8 cellular contexts compared by ENCODE assay signal in the genomic region with DNA sequence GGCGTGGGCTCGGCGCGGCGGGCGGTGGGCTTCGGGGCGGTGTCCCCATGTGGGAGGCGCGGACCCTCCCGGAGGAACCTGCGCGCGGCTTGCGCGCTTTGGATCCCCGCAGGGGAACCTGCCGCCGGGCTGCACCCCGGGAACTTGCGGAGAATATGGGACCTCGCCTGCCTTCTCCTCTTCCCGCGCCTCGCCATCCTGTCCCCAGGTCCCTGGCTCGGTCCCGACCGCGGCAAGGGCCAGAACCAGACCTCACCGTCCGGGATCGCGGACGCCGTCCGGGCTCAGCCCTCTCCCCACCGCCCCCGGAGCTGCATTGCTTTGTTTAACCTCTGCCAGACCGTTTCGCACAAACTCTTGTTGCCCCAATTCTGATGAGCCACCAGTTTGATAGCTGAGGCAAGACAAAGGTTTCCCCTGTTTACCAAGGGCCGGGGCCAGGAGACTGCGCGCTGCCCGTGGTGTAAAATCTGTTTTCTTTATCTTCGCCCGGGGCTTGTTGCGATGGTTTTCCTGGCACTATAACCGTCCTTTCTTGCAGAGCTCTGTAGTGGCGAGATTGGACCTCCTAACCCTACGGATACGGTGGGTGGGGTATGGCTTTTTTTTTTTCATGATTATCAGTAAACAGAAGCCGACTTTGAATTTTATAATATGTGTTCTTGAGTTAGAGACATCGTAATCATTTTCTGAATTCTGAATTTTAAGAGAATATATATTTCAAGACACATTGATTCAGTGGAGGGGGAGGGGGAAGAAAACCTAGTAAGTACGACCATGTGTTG.
DNase-seq lines count a peak whose midpoint lies in the region; ATAC-seq and TF ChIP-seq lines count a peak whose summit lies in the region.

No MANE protein-coding gene starts in this region.

- H3K4me1 ChIP-seq in heart left ventricle, result peaks cover 0 to 18% (median 5%) of the 10 kb centered on the region in 12 donors

- peaks cover 11% of the 10 kb centered on the region for H3K4me1 Mint-ChIP-seq in CD4-positive, alpha-beta T cell (ENCODE audit: low read depth)
- peaks cover 17% of the 10 kb centered on the region for H3K4me1 Mint-ChIP-seq in osteocyte (ENCODE audit: unreplicated experiment)

- CTCF ChIA-PET in CD4-positive, alpha-beta T cell (lab: Charles Lee), result no interaction called here

- peaks cover 63% of the 10 kb centered on the region for H3K27me3 Mint-ChIP-seq in CD4-positive, alpha-beta T cell
- H3K27me3 Mint-ChIP-seq in osteocyte (ENCODE audit: unreplicated experiment), result peaks cover 17% of the 10 kb centered on the region

- H3K4me3 Mint-ChIP-seq in CD4-positive, alpha-beta T cell, result peak overlapping the region; percentile 80
- peak overlapping the region; percentile 93 for H3K4me3 Mint-ChIP-seq in osteocyte (ENCODE audit: unreplicated experiment)

- H3K36me3 ChIP-seq in heart left ventricle, result no peaks in the 10 kb centered on the region

- DNase-seq in CD4-positive, alpha-beta T cell, result no peak
- DNase-seq in NCI-H510A treated with DMSO at 0.1 percent for 48 hours (lab: John Stamatoyannopoulos, UW) (peak; percentile 86), heart left ventricle (peak in 2 of 5 donors; percentile 9 to 28), osteocyte (ENCODE audit: extremely low spot score, unreplicated experiment) (no peak)
- DNase-seq in activated naive CD4-positive, alpha-beta T cell treated with anti-CD3 and anti-CD28 coated beads, Interleukin-2, amount 50 U/mL, for 16 hours, result peak; percentile 13
- no peak for DNase-seq in activated effector memory CD4-positive, alpha-beta T cell treated with anti-CD3 and anti-CD28 coated beads, Interleukin-2, amount 50 U/mL, for 16 hours

- H3K9me3 Mint-ChIP-seq in CD4-positive, alpha-beta T cell, result no peaks in the 10 kb centered on the region
- H3K9me3 Mint-ChIP-seq in osteocyte (ENCODE audit: unreplicated experiment), result no peaks in the 10 kb centered on the region

- POLR2A ChIA-PET in CD4-positive, alpha-beta T cell (lab: Charles Lee), result no interaction called here

- no peaks in the 10 kb centered on the region for H3K36me3 Mint-ChIP-seq in CD4-positive, alpha-beta T cell (ENCODE audit: low read depth)
- H3K36me3 Mint-ChIP-seq in osteocyte (ENCODE audit: unreplicated experiment), result no peaks in the 10 kb centered on the region

- H3K27me3 ChIP-seq in CD4-positive, alpha-beta T cell (ENCODE audit: control insufficient read depth, insufficient read depth, low read length), result peaks cover 48% of the 10 kb centered on the region
- H3K27me3 ChIP-seq in heart left ventricle, result peaks cover 2 to 55% (median 20%) of the 10 kb centered on the region in 9 donors

- no peak for ATAC-seq in CD4-positive, alpha-beta T cell (ENCODE audit: poor library complexity)
- peak; percentile 34 for ATAC-seq in GM18868 (IDR thresholded peaks at IDR 0.05; ENCODE audit: unreplicated experiment)
- peak; percentile 33 for ATAC-seq in HG03064 (IDR thresholded peaks at IDR 0.05; ENCODE audit: low read depth, unreplicated experiment)
- ATAC-seq in heart left ventricle, result peak in 2 of 4 donors; percentile 60

- peak overlapping the region; percentile 39 to 68 (median 58) for H3K4me3 ChIP-seq in heart left ventricle

- TF ChIP-seq POLR2A in heart left ventricle (IDR thresholded peaks at IDR 0.05), result no peak

- WGBS in heart left ventricle, 4 donors, result 0 to 2% (median 1%) methylated on average over 19 to 54 of the region's 54 CpGs

- no peak overlapping the region for H3K27ac ChIP-seq in CD4-positive, alpha-beta T cell (ENCODE audit: low read depth, low read length)
- H3K27ac ChIP-seq in heart left ventricle, result peak overlapping the region in 1 of 12 donors; percentile 10

- no peaks in the 10 kb centered on the region for H3K9me3 ChIP-seq in CD4-positive, alpha-beta T cell (ENCODE audit: control insufficient read depth, low read length)
- no peaks in the 10 kb centered on the region for H3K9me3 ChIP-seq in heart left ventricle

- no peak overlapping the region for H3K27ac Mint-ChIP-seq in CD4-positive, alpha-beta T cell
- H3K27ac Mint-ChIP-seq in osteocyte (ENCODE audit: unreplicated experiment), result peak overlapping the region; percentile 71

- intact Hi-C loops in CD4-positive, alpha-beta T cell (cut with DNase I, micrococcal nuclease), result no loop called here
- intact Hi-C loops in heart left ventricle (cut with DNase I), result loop anchor here in 2 of 10 donors (10.0 kb wide), 1 partner anchor 255 kb away; no protein-coding TSS in a partner anchor

- TF ChIP-seq CTCF in CD4-positive, alpha-beta T cell (IDR thresholded peaks at IDR 0.05), result no peak
- TF ChIP-seq CTCF in heart left ventricle (IDR thresholded peaks at IDR 0.05), result no peak
- TF ChIP-seq CTCF in osteocyte (IDR thresholded peaks at IDR 0.05), result no peak

Comparison
In these comparisons a context has a peak if more than half of its experiments do, and no peak if none do; other contexts are left out.
1. DNase-seq: peak in NCI-H510A treated with DMSO at 0.1 percent for 48 hours (single experiment) and activated naive CD4-positive, alpha-beta T cell treated with anti-CD3 and anti-CD28 coated beads, Interleukin-2, amount 50 U/mL, for 16 hours (single experiment); none in CD4-positive, alpha-beta T cell (0 of 10), osteocyte (single experiment) and activated effector memory CD4-positive, alpha-beta T cell treated with anti-CD3 and anti-CD28 coated beads, Interleukin-2, amount 50 U/mL, for 16 hours (single experiment).